16 cellular contexts compared by ENCODE assay signal in the genomic region with DNA sequence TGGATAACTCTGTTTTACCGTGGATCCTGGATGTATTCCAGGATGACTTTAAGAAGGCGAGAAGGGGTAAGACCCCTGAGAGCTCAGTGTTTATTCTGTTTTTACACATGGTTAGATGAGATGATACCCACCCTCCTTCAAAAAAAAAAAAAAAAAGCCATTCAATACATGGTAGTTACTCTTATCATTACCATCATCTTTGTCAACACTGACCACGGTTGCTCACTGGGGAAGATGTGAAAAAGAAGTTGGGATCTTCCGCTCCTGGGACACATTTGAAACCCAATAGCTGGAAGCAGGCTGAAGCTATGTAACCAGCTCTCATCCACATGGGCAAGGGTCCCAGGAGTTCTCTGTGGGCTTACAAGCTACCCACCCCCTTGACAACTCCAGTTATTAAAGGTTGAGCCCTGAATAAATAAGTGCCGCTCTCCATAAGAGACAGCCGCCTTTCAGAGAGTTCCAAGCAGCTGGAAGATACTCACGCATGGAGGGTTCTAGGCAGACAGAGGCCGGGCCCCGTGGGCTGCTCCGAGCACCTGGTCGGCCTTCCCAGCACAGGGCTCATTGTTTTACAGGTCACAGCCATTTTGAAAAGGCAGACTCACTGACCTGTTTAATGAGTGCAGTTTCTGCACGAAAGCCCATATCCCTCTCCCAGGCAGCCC. TPM values are rescaled to one million over a fixed set of nuclear protein-coding genes. Genes with fewer than 3 reads are reported as not detected.
A peak's percentile ranks its signal among the peaks of the same experiment; 100 is the strongest.
DNase-seq lines count a peak whose midpoint lies in the region; ATAC-seq and TF ChIP-seq lines count a peak whose summit lies in the region.
"Had no signal": no experiment of that assay in that cellular context is flagged by ENCODE, and none has a peak within 500 bp of the region (broad histone marks: within the 10 kb centered on the region; RNA-seq: fewer than 3 reads in every experiment).

No MANE protein-coding gene starts in this region.

- no peaks in the 10 kb centered on the region for H3K27me3 Mint-ChIP-seq in Caco-2 (ENCODE audit: insufficient read depth, unreplicated experiment)
- H3K27me3 Mint-ChIP-seq: stimulated activated naive CD8-positive, alpha-beta T cell treated with anti-CD3 and anti-CD28 coated beads, Interleukin-15, amount 100 ng/mL, for 72 hours had no signal

- H3K27ac ChIP-seq in brain microvascular endothelial cell (peak overlapping the region; percentile 24), iPS-20b (ENCODE audit: low read length) (no peak overlapping the region), prostate gland (peak overlapping the region; percentile 27 to 48)

- no peaks in the 10 kb centered on the region for H3K36me3 Mint-ChIP-seq in Caco-2 (ENCODE audit: insufficient read depth, unreplicated experiment)

- no peak overlapping the region for H3K4me3 Mint-ChIP-seq in Caco-2 (ENCODE audit: unreplicated experiment)
- H3K4me3 Mint-ChIP-seq: stimulated activated naive CD8-positive, alpha-beta T cell treated with anti-CD3 and anti-CD28 coated beads, Interleukin-15, amount 100 ng/mL, for 72 hours; T-helper 17 cell had no signal

- no peaks in the 10 kb centered on the region for H3K9me3 ChIP-seq in Caco-2
- H3K9me3 ChIP-seq in iPS-20b (ENCODE audit: insufficient read depth, low read depth, low read length) = no peaks in the 10 kb centered on the region
- no peaks in the 10 kb centered on the region for H3K9me3 ChIP-seq in prostate gland

- POLR2A ChIA-PET in Caco-2 (lab: Charles Lee) = interaction anchor here (0.9 kb wide), 1 partner anchor 39 kb away, joined by 12 read pairs; no protein-coding TSS in a partner anchor

- no peak overlapping the region for H3K4me3 ChIP-seq in Caco-2 (ENCODE audit: low read depth, low read length)
- H3K4me3 ChIP-seq in brain microvascular endothelial cell (ENCODE audit: low read depth, low read length) = no peak overlapping the region
- no peak overlapping the region for H3K4me3 ChIP-seq in iPS-20b (ENCODE audit: low read length)
- H3K4me3 ChIP-seq in prostate gland = no peak overlapping the region

- H3K4me1 ChIP-seq in Caco-2 (peaks cover 25% of the 10 kb centered on the region), iPS-20b (ENCODE audit: insufficient read depth, low read length) (no peaks in the 10 kb centered on the region), prostate gland (replicated peaks) (no peaks in the 10 kb centered on the region)

- peaks cover 18% of the 10 kb centered on the region for H3K4me1 Mint-ChIP-seq in Caco-2 (ENCODE audit: low read depth, unreplicated experiment)
- H3K4me1 Mint-ChIP-seq: stimulated activated naive CD8-positive, alpha-beta T cell treated with anti-CD3 and anti-CD28 coated beads, Interleukin-15, amount 100 ng/mL, for 72 hours had no signal

- CTCF ChIA-PET in Caco-2 (lab: Charles Lee) = no interaction called here

- DNase-seq in Caco-2 = no peak
- no peak for DNase-seq in brain microvascular endothelial cell
- no peak for DNase-seq in prostate gland (ENCODE audit: low spot score)
- DNase-seq in NCI-H510A treated with DMSO at 0.1 percent for 48 hours (lab: John Stamatoyannopoulos, UW) = no peak
- no peak for DNase-seq in A172 (ENCODE audit: low spot score)
- DNase-seq: activated CD4-positive, alpha-beta T cell treated with anti-CD3 and anti-CD28 coated beads for 4 hours; activated T-cell treated with anti-CD3 and anti-CD28 coated beads, Interleukin-2, amount 50 U/mL, for 48 hours; dermis blood vessel endothelial cell; NCI-H1930; NCI-H774; stimulated activated naive CD8-positive, alpha-beta T cell treated with anti-CD3 and anti-CD28 coated beads, Interleukin-15, amount 100 ng/mL, for 72 hours; T-helper 17 cell had no signal

- no peak for TF ChIP-seq POLR2A in prostate gland (IDR thresholded peaks at IDR 0.05)

- no peak for TF ChIP-seq CTCF in Caco-2 (IDR thresholded peaks at IDR 0.05; ENCODE audit: insufficient read depth in 1 of 2, low read depth in 1 of 2, low read length in 1 of 2, severe bottlenecking in 1 of 2, unreplicated experiment in 1 of 2)
- no peak for TF ChIP-seq CTCF in brain microvascular endothelial cell (IDR thresholded peaks at IDR 0.05; ENCODE audit: low read depth, low read length, missing control alignments)
- TF ChIP-seq CTCF in prostate gland (IDR thresholded peaks at IDR 0.05) = no peak

- H3K27me3 ChIP-seq in Caco-2 (replicated peaks; ENCODE audit: control insufficient read depth, insufficient read depth, low read length) = no peaks in the 10 kb centered on the region
- no peaks in the 10 kb centered on the region for H3K27me3 ChIP-seq in brain microvascular endothelial cell (replicated peaks)
- no peaks in the 10 kb centered on the region for H3K27me3 ChIP-seq in iPS-20b (ENCODE audit: insufficient read depth, low read length)
- no peaks in the 10 kb centered on the region for H3K27me3 ChIP-seq in prostate gland (replicated peaks; ENCODE audit: insufficient read depth)

- intact Hi-C loops in Caco-2 (cut with micrococcal nuclease; ENCODE audit: unreplicated experiment) (no loop called here), prostate gland (cut with DNase I) (no loop called here)

- no TSS peak for BruUV-seq in Caco-2 (replicated peaks; lab: Mats Ljungman, UMichigan)

- whole genome bisulfite sequencing in prostate gland = 55% methylated on average over 12 of the region's 12 CpGs

- H3K9ac ChIP-seq in iPS-20b (ENCODE audit: low read depth, low read length) = peak overlapping the region; percentile 13; the same call in 1 of the 2 replicates

- H3K9me3 Mint-ChIP-seq in Caco-2 (ENCODE audit: unreplicated experiment) = no peaks in the 10 kb centered on the region
- H3K9me3 Mint-ChIP-seq: stimulated activated naive CD8-positive, alpha-beta T cell treated with anti-CD3 and anti-CD28 coated beads, Interleukin-15, amount 100 ng/mL, for 72 hours had no signal

- H3K27ac Mint-ChIP-seq in Caco-2 (ENCODE audit: unreplicated experiment) = peak overlapping the region; percentile 37
- H3K27ac Mint-ChIP-seq: stimulated activated naive CD8-positive, alpha-beta T cell treated with anti-CD3 and anti-CD28 coated beads, Interleukin-15, amount 100 ng/mL, for 72 hours; T-helper 17 cell had no signal

- ATAC-seq in HG03521 (IDR thresholded peaks at IDR 0.05; ENCODE audit: unreplicated experiment) (no peak), GM18502 (IDR thresholded peaks at IDR 0.05; ENCODE audit: poor library complexity, unreplicated experiment) (no peak)
- ATAC-seq: stimulated activated naive CD8-positive, alpha-beta T cell treated with anti-CD3 and anti-CD28 coated beads, Interleukin-15, amount 100 ng/mL, for 72 hours; T-helper 17 cell had no signal

- H3K36me3 ChIP-seq in Caco-2 (ENCODE audit: control insufficient read depth, insufficient read depth, low read length) (no peaks in the 10 kb centered on the region), brain microvascular endothelial cell (replicated peaks) (no peaks in the 10 kb centered on the region), iPS-20b (ENCODE audit: insufficient read depth, low read depth, low read length) (no peaks in the 10 kb centered on the region), prostate gland (no peaks in the 10 kb centered on the region)

- in situ Hi-C loops in brain microvascular endothelial cell (cut with HindIII; ENCODE audit: low pct_ligation_motif_present, low sequenced_read_pairs) = no loop called here

RNA-seq across cellular contexts. Expression of gene SERP2, which starts 22.8 kb away (rescaled TPM):
- not detected in 2 replicates for total RNA-seq in Caco-2 (2022)
- total RNA-seq in prostate gland = 10 to 100 TPM in 1 of 2 donors, 1 to 10 TPM in 1; 3.3 to 14.5 TPM
- not detected in 2 replicates for total RNA-seq in A172 (2014; rRNA removed; shearing (Covaris generic))
- total RNA-seq: H4, T-helper 17 cell had no signal
